Comparison of ENCODE assay signal across 22 cellular contexts in the genomic region with DNA sequence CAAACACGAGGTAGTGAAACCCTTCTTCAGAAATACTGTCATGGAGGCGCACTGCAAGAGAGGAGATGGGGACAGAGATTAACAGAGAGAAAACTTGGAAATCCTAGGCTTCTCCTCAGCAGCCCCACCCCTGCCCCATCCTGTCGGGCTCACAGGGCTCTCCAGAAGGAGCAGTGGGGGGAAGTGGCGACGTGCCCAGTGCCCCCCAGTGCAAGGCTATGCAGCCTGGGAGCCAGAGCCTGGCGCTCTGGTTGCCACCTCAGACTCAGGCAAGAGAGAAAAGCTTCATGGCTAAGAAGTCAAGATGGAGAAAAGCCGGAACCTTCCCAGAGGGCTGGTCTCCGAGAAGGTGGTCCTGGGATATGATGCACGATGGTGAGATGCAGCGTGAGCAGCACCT. TPM values are rescaled to one million over a fixed set of nuclear protein-coding genes. Genes with fewer than 3 reads are reported as not detected.
"Had no signal": no experiment of that assay in that cellular context is flagged by ENCODE, and none has a peak within 500 bp of the region (broad histone marks: within the 10 kb centered on the region; RNA-seq: fewer than 3 reads in every experiment).

No MANE protein-coding gene starts in this region.

- H3K9me3 Mint-ChIP-seq: activated B cell treated with CpG ODN at 0.5 μM for 24 hours; activated CD4-positive, alpha-beta T cell treated with anti-CD3 and anti-CD28 coated beads, Interleukin-2, amount 10 ng/mL, durations not matched to agents 24 days and 14 days; endodermal cell; natural killer cell; stimulated activated naive CD8-positive, alpha-beta T cell treated with anti-CD3 and anti-CD28 coated beads, Interleukin-15, amount 100 ng/mL, for 72 hours had no signal

- H3K79me2 ChIP-seq: hepatocyte had no signal

- H3K27ac ChIP-seq: hepatocyte, left lung, psoas muscle, right lobe of liver, SJSA1, thyroid gland had no signal

- H3K9me3 ChIP-seq: left lung, psoas muscle, right lobe of liver, SJSA1, thyroid gland had no signal

- H3K4me3 Mint-ChIP-seq: activated B cell treated with CpG ODN at 0.5 μM for 24 hours; activated CD4-positive, alpha-beta T cell treated with anti-CD3 and anti-CD28 coated beads, Interleukin-2, amount 10 ng/mL, durations not matched to agents 24 days and 14 days; activated CD8-positive, alpha-beta T cell treated with anti-CD3 and anti-CD28 coated beads, Interleukin-2, amount 10 ng/mL, durations not matched to agents 7 days and 5 days; activated naive CD8-positive, alpha-beta T cell; brain; endodermal cell; natural killer cell; stimulated activated naive CD8-positive, alpha-beta T cell treated with anti-CD3 and anti-CD28 coated beads, Interleukin-15, amount 100 ng/mL, for 72 hours had no signal

- H3K4me2 ChIP-seq: hepatocyte had no signal

- H3K27ac Mint-ChIP-seq: activated B cell treated with CpG ODN at 0.5 μM for 24 hours; activated CD4-positive, alpha-beta T cell treated with anti-CD3 and anti-CD28 coated beads, Interleukin-2, amount 10 ng/mL, durations not matched to agents 24 days and 14 days; activated CD8-positive, alpha-beta T cell treated with anti-CD3 and anti-CD28 coated beads, Interleukin-2, amount 10 ng/mL, durations not matched to agents 7 days and 5 days; activated naive CD8-positive, alpha-beta T cell; endodermal cell; stimulated activated naive CD8-positive, alpha-beta T cell treated with anti-CD3 and anti-CD28 coated beads, Interleukin-15, amount 100 ng/mL, for 72 hours had no signal

- H3K27me3 ChIP-seq: hepatocyte, left lung, right lobe of liver, SJSA1, thyroid gland had no signal

- ATAC-seq: activated CD8-positive, alpha-beta T cell treated with anti-CD3 and anti-CD28 coated beads, Interleukin-2, amount 10 ng/mL, durations not matched to agents 7 days and 5 days; left lung; natural killer cell; psoas muscle; right lobe of liver; stimulated activated naive CD8-positive, alpha-beta T cell treated with anti-CD3 and anti-CD28 coated beads, Interleukin-15, amount 100 ng/mL, for 72 hours had no signal

- DNase-seq: activated B cell treated with CpG ODN at 0.5 μM for 24 hours; activated CD4-positive, alpha-beta T cell treated with anti-CD3 and anti-CD28 coated beads, Interleukin-2, amount 10 ng/mL, durations not matched to agents 24 days and 14 days; activated CD8-positive, alpha-beta memory T cell treated with anti-CD3 and anti-CD28 coated beads, Interleukin-2, amount 50 U/mL, for 4 hours; activated CD8-positive, alpha-beta T cell treated with anti-CD3 and anti-CD28 coated beads, Interleukin-2, amount 10 ng/mL, durations not matched to agents 7 days and 5 days; activated gamma-delta T cell; activated T-cell treated with anti-CD3 and anti-CD28 coated beads, Interleukin-2, amount 50 U/mL, for 48 hours; amniotic stem cell; cerebellar nuclear complex; endodermal cell; erythroblast; islet precursor cell; left lung; mammary epithelial cell; natural killer cell; psoas muscle; right lobe of liver; stimulated activated naive CD8-positive, alpha-beta T cell treated with anti-CD3 and anti-CD28 coated beads, Interleukin-15, amount 100 ng/mL, for 72 hours; thyroid gland had no signal

- H2AFZ ChIP-seq: hepatocyte had no signal

- H3K27me3 Mint-ChIP-seq: activated B cell treated with CpG ODN at 0.5 μM for 24 hours; activated CD4-positive, alpha-beta T cell treated with anti-CD3 and anti-CD28 coated beads, Interleukin-2, amount 10 ng/mL, durations not matched to agents 24 days and 14 days; activated naive CD8-positive, alpha-beta T cell; brain; stimulated activated naive CD8-positive, alpha-beta T cell treated with anti-CD3 and anti-CD28 coated beads, Interleukin-15, amount 100 ng/mL, for 72 hours had no signal

- H3K4me3 ChIP-seq: hepatocyte, left lung, psoas muscle, right lobe of liver, SJSA1, thyroid gland had no signal

RNA-seq across cellular contexts. Expression of a gene that starts 57.7 kb away (rescaled TPM):
- total RNA-seq: activated B cell treated with CpG ODN at 0.5 μM for 24 hours had no signal
